ENCODE assay signal across 19 cellular contexts in genomic region chr22:22886546-22886945, GRCh38. TPM values are rescaled to one million over a fixed set of nuclear protein-coding genes. Genes with fewer than 3 reads are reported as not detected.
A peak's percentile ranks its signal among the peaks of the same experiment; 100 is the strongest.
DNase-seq lines count a peak whose midpoint lies in the region; ATAC-seq, FAIRE-seq and TF ChIP-seq lines count a peak whose summit lies in the region.
"Had no signal": no experiment of that assay in that cellular context is flagged by ENCODE, and none has a peak within 500 bp of the region (broad histone marks: within the 10 kb centered on the region; RNA-seq: fewer than 3 reads in every experiment).

No MANE protein-coding gene starts in this region.

- no peaks in the 10 kb centered on the region for H3K36me3 Mint-ChIP-seq in activated CD4-positive, alpha-beta memory T cell treated with anti-CD3 and anti-CD28 coated beads for 36 hours
- no peaks in the 10 kb centered on the region for H3K36me3 Mint-ChIP-seq in activated CD4-positive, alpha-beta memory T cell treated with anti-CD3 and anti-CD28 coated beads, Interleukin-2, amount 10 ng/mL, durations not matched to agents 7 days and 5 days (ENCODE audit: low read depth)
- no peaks in the 10 kb centered on the region for H3K36me3 Mint-ChIP-seq in naive thymus-derived CD4-positive, alpha-beta T cell

- no peaks in the 10 kb centered on the region for H3K9me3 ChIP-seq in K562 (replicated peaks; ENCODE audit: control insufficient read depth, insufficient read depth, low read depth, low read length)
- no peaks in the 10 kb centered on the region for H3K9me3 ChIP-seq in A673 (ENCODE audit: low read depth, low read length, poor library complexity, severe bottlenecking)
- no peaks in the 10 kb centered on the region for H3K9me3 ChIP-seq in naive thymus-derived CD4-positive, alpha-beta T cell (ENCODE audit: control insufficient read depth in 2 of 3, low read length in 3 of 3)

- in situ Hi-C loops in K562 (cut with MboI), result loop anchor here (10.0 kb wide), 1 partner anchor 422 kb away; no protein-coding TSS in a partner anchor

- H3K27ac ChIP-seq in KMS-11 (no peak overlapping the region), K562 (ENCODE audit: extremely low read depth, low read depth, low read length) (no peak overlapping the region), A673 (ENCODE audit: low read depth, low read length, poor library complexity, severe bottlenecking) (no peak overlapping the region)
- H3K27ac ChIP-seq in naive thymus-derived CD4-positive, alpha-beta T cell (ENCODE audit: low read depth, low read length), result no peak overlapping the region
- H3K27ac ChIP-seq: 22Rv1, C4-2B had no signal

- H3K9me1 ChIP-seq in K562 (ENCODE audit: control insufficient read depth, insufficient read depth, low read length), result no peaks in the 10 kb centered on the region

- H4K20me1 ChIP-seq in KMS-11 (ENCODE audit: insufficient read depth), result no peaks in the 10 kb centered on the region
- peaks cover 39% of the 10 kb centered on the region for H4K20me1 ChIP-seq in K562 (replicated peaks; ENCODE audit: control insufficient read depth, insufficient read depth, low read length)

- H3K79me2 ChIP-seq in KMS-11 (ENCODE audit: insufficient read depth, low read depth) (no peaks in the 10 kb centered on the region; the same call in 1 of the 2 replicates), K562 (ENCODE audit: control insufficient read depth, insufficient read depth, low read length) (no peaks in the 10 kb centered on the region)

- no peak overlapping the region for H3K27ac Mint-ChIP-seq in activated CD4-positive, alpha-beta memory T cell treated with anti-CD3 and anti-CD28 coated beads for 36 hours
- H3K27ac Mint-ChIP-seq in activated CD4-positive, alpha-beta memory T cell treated with anti-CD3 and anti-CD28 coated beads, Interleukin-2, amount 10 ng/mL, durations not matched to agents 7 days and 5 days, result no peak overlapping the region
- no peak overlapping the region for H3K27ac Mint-ChIP-seq in naive thymus-derived CD4-positive, alpha-beta T cell

- no peak overlapping the region for H3K4me3 Mint-ChIP-seq in activated CD4-positive, alpha-beta memory T cell treated with anti-CD3 and anti-CD28 coated beads for 36 hours
- H3K4me3 Mint-ChIP-seq in activated CD4-positive, alpha-beta memory T cell treated with anti-CD3 and anti-CD28 coated beads, Interleukin-2, amount 10 ng/mL, durations not matched to agents 7 days and 5 days, result no peak overlapping the region
- H3K4me3 Mint-ChIP-seq in naive thymus-derived CD4-positive, alpha-beta T cell, result no peak overlapping the region

- H3K27me3 ChIP-seq in KMS-11 (ENCODE audit: insufficient read depth, low read depth), result peaks cover 15% of the 10 kb centered on the region; the same call in 1 of the 2 replicates
- H3K27me3 ChIP-seq in K562 (ENCODE audit: control insufficient read depth in 2 of 2, insufficient read depth in 2 of 2, low read length in 2 of 2), result peaks cover 4 to 25% of the 10 kb centered on the region in 2 experiments; a peak in 3 of 5 replicates
- H3K27me3 ChIP-seq in A673 (replicated peaks; ENCODE audit: insufficient read depth, low read depth, low read length, poor library complexity), result peaks cover 23% of the 10 kb centered on the region
- H3K27me3 ChIP-seq in naive thymus-derived CD4-positive, alpha-beta T cell (ENCODE audit: control insufficient read depth in 2 of 2, insufficient read depth in 2 of 2, low read length in 2 of 2), result no peaks in the 10 kb centered on the region

- H3K4me3 ChIP-seq in KMS-11 (IDR thresholded peaks at IDR 0.05; ENCODE audit: insufficient read depth, low read depth, low read length), result no peak overlapping the region
- no peak overlapping the region for H3K4me3 ChIP-seq in K562
- H3K4me3 ChIP-seq in A673 (ENCODE audit: low read depth, low read length, poor library complexity, severe bottlenecking), result no peak overlapping the region
- no peak overlapping the region for H3K4me3 ChIP-seq in naive thymus-derived CD4-positive, alpha-beta T cell (ENCODE audit: low read length)
- H3K4me3 ChIP-seq: GM12878 had no signal

- POLR2A ChIA-PET in activated CD4-positive, alpha-beta memory T cell treated with anti-CD3 and anti-CD28 coated beads for 36 hours (lab: Charles Lee), result no interaction called here
- POLR2A ChIA-PET in activated CD4-positive, alpha-beta memory T cell treated with anti-CD3 and anti-CD28 coated beads, Interleukin-2, amount 10 ng/mL, durations not matched to agents 7 days and 5 days (lab: Charles Lee), result no interaction called here
- POLR2A ChIA-PET in K562 (lab: Yijun Ruan, JAX), result interaction anchor here (0.6 to 1.9 kb wide), 6 partner anchors 11 to 97 kb away, joined by 3 to 10 read pairs (median 4); no protein-coding TSS in a partner anchor
- POLR2A ChIA-PET in A673 (lab: Charles Lee; ENCODE audit: low non-redundant PET), result no interaction called here
- POLR2A ChIA-PET in naive thymus-derived CD4-positive, alpha-beta T cell (lab: Charles Lee), result no interaction called here

- intact Hi-C loops in activated CD4-positive, alpha-beta memory T cell treated with anti-CD3 and anti-CD28 coated beads for 36 hours (cut with micrococcal nuclease), result loop anchor here (5.0 kb wide), 1 partner anchor 56 kb away; no protein-coding TSS in a partner anchor
- intact Hi-C loops in K562 (cut with micrococcal nuclease), result loop anchor here (2.0 to 5.0 kb wide), 2 partner anchors 22 to 464 kb away; no protein-coding TSS in a partner anchor
- intact Hi-C loops in A673 (cut with micrococcal nuclease; ENCODE audit: unreplicated experiment), result no loop called here
- intact Hi-C loops in naive thymus-derived CD4-positive, alpha-beta T cell (cut with micrococcal nuclease), result no loop called here

- ATAC-seq in K562, result no peak
- no peak for ATAC-seq in naive thymus-derived CD4-positive, alpha-beta T cell
- ATAC-seq: GM12878, Right ventricle myocardium inferior had no signal

- TF ChIP-seq CTCF in KMS-11 (conservative IDR thresholded peaks at IDR 0.05; ENCODE audit: low read depth, low read length), result no peak
- TF ChIP-seq CTCF in K562 (IDR thresholded peaks at IDR 0.05 in 2 of 3, conservative IDR thresholded peaks at IDR 0.05 in 1 of 3; ENCODE audit: insufficient read depth in 2 of 3, low read depth in 1 of 3, low read length in 3 of 3), result no peak
- TF ChIP-seq CTCF in A673 (conservative IDR thresholded peaks at IDR 0.05; ENCODE audit: low read depth, low read length), result no peak

- FAIRE-seq in K562 (lab: Jason Lieb, UNC), result no peak
- FAIRE-seq: GM12878 had no signal

- H3K9ac ChIP-seq in KMS-11 (no peak overlapping the region), K562 (ENCODE audit: insufficient read depth in 1 of 2, low read depth in 2 of 2, low read length in 2 of 2) (no peak overlapping the region)

- H2AFZ ChIP-seq in KMS-11 (ENCODE audit: low read depth) (no peak overlapping the region), K562 (ENCODE audit: low read depth, low read length) (no peak overlapping the region)

- peak; percentile 2 for DNase-seq in activated CD4-positive, alpha-beta memory T cell treated with anti-CD3 and anti-CD28 coated beads for 36 hours
- DNase-seq in activated CD4-positive, alpha-beta memory T cell treated with anti-CD3 and anti-CD28 coated beads, Interleukin-2, amount 10 ng/mL, durations not matched to agents 7 days and 5 days, result no peak
- DNase-seq in K562 (ENCODE audit: extremely low read depth in 1 of 4, low spot score in 3 of 4) (peak in 2 of 4 experiments; percentile 47 to 51), A673 (ENCODE audit: low spot score) (no peak), GM19240 (ENCODE audit: insufficient read length, low spot score) (no peak)
- peak; percentile 4 for DNase-seq in stimulated activated CD8-positive, alpha-beta memory T cell treated with anti-CD3 and anti-CD28 coated beads, Interleukin-4, amount 100 ng/mL, for 48 hours
- DNase-seq in naive thymus-derived CD4-positive, alpha-beta T cell, result no peak
- DNase-seq: GDM1, NCI-H1417 treated with DMSO at 0.1 percent for 48 hours, NCI-H2029 treated with DMSO at 0.1 percent for 48 hours, NCI-H2171 treated with DMSO at 0.1 percent for 48 hours, NCI-H446 treated with DMSO at 0.1 percent for 48 hours, NCI-H774 had no signal

- H3K4me1 Mint-ChIP-seq in activated CD4-positive, alpha-beta memory T cell treated with anti-CD3 and anti-CD28 coated beads for 36 hours (ENCODE audit: low read depth), result peaks cover 2% of the 10 kb centered on the region
- peaks cover 22% of the 10 kb centered on the region for H3K4me1 Mint-ChIP-seq in activated CD4-positive, alpha-beta memory T cell treated with anti-CD3 and anti-CD28 coated beads, Interleukin-2, amount 10 ng/mL, durations not matched to agents 7 days and 5 days
- H3K4me1 Mint-ChIP-seq in naive thymus-derived CD4-positive, alpha-beta T cell, result peaks cover 0 to 13% (median 0%) of the 10 kb centered on the region in 7 donors

- H3K9me3 Mint-ChIP-seq in activated CD4-positive, alpha-beta memory T cell treated with anti-CD3 and anti-CD28 coated beads for 36 hours, result no peaks in the 10 kb centered on the region
- no peaks in the 10 kb centered on the region for H3K9me3 Mint-ChIP-seq in activated CD4-positive, alpha-beta memory T cell treated with anti-CD3 and anti-CD28 coated beads, Interleukin-2, amount 10 ng/mL, durations not matched to agents 7 days and 5 days
- peaks cover 0 to 1% (median 0%) of the 10 kb centered on the region in 11 donors for H3K9me3 Mint-ChIP-seq in naive thymus-derived CD4-positive, alpha-beta T cell

- no peak for TF ChIP-seq EP300 in K562 (IDR thresholded peaks at IDR 0.05; ENCODE audit: low read length)

- H3K4me1 ChIP-seq in KMS-11 (ENCODE audit: low read depth, poor library complexity, severe bottlenecking) (peaks cover 66% of the 10 kb centered on the region), K562 (replicated peaks in 1 of 2; ENCODE audit: control insufficient read depth in 2 of 2, insufficient read depth in 2 of 2, low read length in 2 of 2) (peaks cover 0 to 6% of the 10 kb centered on the region in 2 experiments; a peak in 1 of 5 replicates), A673 (ENCODE audit: insufficient read depth, low read length, poor library complexity, severe bottlenecking) (no peaks in the 10 kb centered on the region)
- no peaks in the 10 kb centered on the region for H3K4me1 ChIP-seq in naive thymus-derived CD4-positive, alpha-beta T cell (ENCODE audit: control insufficient read depth in 2 of 2, insufficient read depth in 2 of 2, low read length in 2 of 2)

- H3K4me2 ChIP-seq in KMS-11, result peak overlapping the region; percentile 92; the same call in 1 of the 2 replicates
- H3K4me2 ChIP-seq in K562 (ENCODE audit: insufficient read depth, low read length), result no peak overlapping the region

- CTCF ChIA-PET in activated CD4-positive, alpha-beta memory T cell treated with anti-CD3 and anti-CD28 coated beads for 36 hours (lab: Charles Lee), result interaction anchor here (3.4 to 5.2 kb wide), 2 partner anchors 56 to 133 kb away, joined by 19 to 60 read pairs; no protein-coding TSS in a partner anchor
- CTCF ChIA-PET in activated CD4-positive, alpha-beta memory T cell treated with anti-CD3 and anti-CD28 coated beads, Interleukin-2, amount 10 ng/mL, durations not matched to agents 7 days and 5 days (lab: Charles Lee), result interaction anchor here (0.8 to 10.3 kb wide), 4 partner anchors 68 to 177 kb away, joined by 3 to 235 read pairs (median 42); no protein-coding TSS in a partner anchor
- CTCF ChIA-PET in K562 (lab: Yijun Ruan, JAX; ENCODE audit: low intra/inter-chr PET ratio) (interaction anchor here (0.5 to 9.8 kb wide), 3 partner anchors 26 to 80 kb away, joined by 4 to 251 read pairs (median 90); no protein-coding TSS in a partner anchor), A673 (lab: Charles Lee) (no interaction called here)
- CTCF ChIA-PET in naive thymus-derived CD4-positive, alpha-beta T cell (lab: Charles Lee), result interaction anchor here (1.4 kb wide), 1 partner anchor 77 kb away, joined by 5 read pairs; no protein-coding TSS in a partner anchor

- H3K36me3 ChIP-seq in KMS-11 (ENCODE audit: insufficient read depth) (no peaks in the 10 kb centered on the region), K562 (ENCODE audit: control insufficient read depth, insufficient read depth, low read length) (no peaks in the 10 kb centered on the region), A673 (ENCODE audit: insufficient read depth, low read length, poor library complexity, severe bottlenecking) (no peaks in the 10 kb centered on the region)
- H3K36me3 ChIP-seq in naive thymus-derived CD4-positive, alpha-beta T cell (ENCODE audit: control insufficient read depth in 2 of 3, insufficient read depth in 3 of 3, low read length in 3 of 3), result no peaks in the 10 kb centered on the region

- TF ChIP-seq RAD21 in K562 (CRISPR knock-in tag; conservative IDR thresholded peaks at IDR 0.05 in 1 of 2, IDR thresholded peaks at IDR 0.05 in 1 of 2), result no peak

- BruUV-seq in K562 (replicated peaks; lab: Mats Ljungman, UMichigan), result no TSS peak
- no TSS peak for BruUV-seq in A673 (replicated peaks; lab: Mats Ljungman, UMichigan)

- 0% methylated on average over 4 of the region's 4 CpGs for WGBS in K562 (ENCODE audit: insufficient coverage, low coverage, missing lambda C conversion rate)

- H3K27me3 Mint-ChIP-seq in activated CD4-positive, alpha-beta memory T cell treated with anti-CD3 and anti-CD28 coated beads for 36 hours, result peaks cover 14% of the 10 kb centered on the region
- H3K27me3 Mint-ChIP-seq in activated CD4-positive, alpha-beta memory T cell treated with anti-CD3 and anti-CD28 coated beads, Interleukin-2, amount 10 ng/mL, durations not matched to agents 7 days and 5 days, result peaks cover 44% of the 10 kb centered on the region
- peaks cover 0 to 41% (median 4%) of the 10 kb centered on the region in 5 donors for H3K27me3 Mint-ChIP-seq in naive thymus-derived CD4-positive, alpha-beta T cell

- TF ChIP-seq POLR2A in K562 (conservative IDR thresholded peaks at IDR 0.05), result no peak

RNA-seq across cellular contexts. Expression of gene IGLL5, which starts 1.1 kb away (rescaled TPM):
- total RNA-seq in activated CD4-positive, alpha-beta memory T cell treated with anti-CD3 and anti-CD28 coated beads for 36 hours, result not detected
- not detected for total RNA-seq in activated CD4-positive, alpha-beta memory T cell treated with anti-CD3 and anti-CD28 coated beads, Interleukin-2, amount 10 ng/mL, durations not matched to agents 7 days and 5 days
- not detected in 2 replicates for total RNA-seq in K562 (2011; cell fraction: chromatin; rRNA removed; ENCODE audit: low replicate concordance)
- total RNA-seq in K562 (2011; cell fraction: nucleolus; rRNA removed), result not detected in 2 replicates
- not detected in 2 replicates for total RNA-seq in K562 (2011; cell fraction: nucleoplasm; rRNA removed)
- total RNA-seq in K562 (2014; rRNA removed) (not detected in 2 replicates), K562 (2014; rRNA removed; fragmentation: Illumina TruSeq; extraction: Trizol) (not detected in 2 replicates), K562 (2015; rRNA removed; fragmentation: Illumina TruSeq; extraction: Trizol) (not detected in 2 replicates), K562 (2021) (not detected in 2 replicates), A673 (2021) (not detected in 2 replicates)
- polyA plus RNA-seq in K562 (2011; rRNA removed) (not detected in 2 replicates), K562 (2014; fragmentation: Illumina TruSeq; extraction: Trizol) (not detected in 2 replicates), K562 (2014; fragmentation: Nextera tagmentation; extraction: Ambion mirVana) (not detected), K562 (2014; rRNA removed) (not detected in 2 replicates)
- polyA plus RNA-seq in K562 (2011; cell fraction: cytosol; rRNA removed), result not detected in 2 replicates
- polyA plus RNA-seq in K562 (2011; cell fraction: nucleus; rRNA removed), result not detected in 2 replicates
- polyA plus RNA-seq in K562 (2012), result not detected in 2 replicates
- polyA minus RNA-seq in K562 (2011; rRNA and poly(A)+ RNA removed), result not detected in 2 replicates
- not detected in 2 replicates for polyA minus RNA-seq in K562 (2011; cell fraction: cytosol; rRNA and poly(A)+ RNA removed)
- not detected in 2 replicates for polyA minus RNA-seq in K562 (2011; cell fraction: nucleus; rRNA and poly(A)+ RNA removed)
- 10 to 100 TPM in 2 of 5 experiments, not detected in 3; 12.3 to 16.0 TPM for total RNA-seq in naive thymus-derived CD4-positive, alpha-beta T cell
- under 1 TPM in 1 of 2 donors, not detected in 1; 0.53 TPM for polyA plus RNA-seq in naive thymus-derived CD4-positive, alpha-beta T cell
- total RNA-seq: GM12878, H4, Right ventricle myocardium inferior had no signal
- polyA plus RNA-seq: GM12878 had no signal

Comparison
In these comparisons a context has a peak if more than half of its experiments do, and no peak if none do; other contexts are left out.
1. DNase-seq: peak in activated CD4-positive, alpha-beta memory T cell treated with anti-CD3 and anti-CD28 coated beads for 36 hours (single experiment) and stimulated activated CD8-positive, alpha-beta memory T cell treated with anti-CD3 and anti-CD28 coated beads, Interleukin-4, amount 100 ng/mL, for 48 hours (single experiment); none in activated CD4-positive, alpha-beta memory T cell treated with anti-CD3 and anti-CD28 coated beads, Interleukin-2, amount 10 ng/mL, durations not matched to agents 7 days and 5 days (single experiment), A673 (single experiment), GM19240 (single experiment) and naive thymus-derived CD4-positive, alpha-beta T cell (0 of 9).
2. intact Hi-C loops: an anchor here in activated CD4-positive, alpha-beta memory T cell treated with anti-CD3 and anti-CD28 coated beads for 36 hours (5.0 kb wide) and K562 (2.0 to 5.0 kb wide); none called in A673 and naive thymus-derived CD4-positive, alpha-beta T cell.